In the genomic region with DNA sequence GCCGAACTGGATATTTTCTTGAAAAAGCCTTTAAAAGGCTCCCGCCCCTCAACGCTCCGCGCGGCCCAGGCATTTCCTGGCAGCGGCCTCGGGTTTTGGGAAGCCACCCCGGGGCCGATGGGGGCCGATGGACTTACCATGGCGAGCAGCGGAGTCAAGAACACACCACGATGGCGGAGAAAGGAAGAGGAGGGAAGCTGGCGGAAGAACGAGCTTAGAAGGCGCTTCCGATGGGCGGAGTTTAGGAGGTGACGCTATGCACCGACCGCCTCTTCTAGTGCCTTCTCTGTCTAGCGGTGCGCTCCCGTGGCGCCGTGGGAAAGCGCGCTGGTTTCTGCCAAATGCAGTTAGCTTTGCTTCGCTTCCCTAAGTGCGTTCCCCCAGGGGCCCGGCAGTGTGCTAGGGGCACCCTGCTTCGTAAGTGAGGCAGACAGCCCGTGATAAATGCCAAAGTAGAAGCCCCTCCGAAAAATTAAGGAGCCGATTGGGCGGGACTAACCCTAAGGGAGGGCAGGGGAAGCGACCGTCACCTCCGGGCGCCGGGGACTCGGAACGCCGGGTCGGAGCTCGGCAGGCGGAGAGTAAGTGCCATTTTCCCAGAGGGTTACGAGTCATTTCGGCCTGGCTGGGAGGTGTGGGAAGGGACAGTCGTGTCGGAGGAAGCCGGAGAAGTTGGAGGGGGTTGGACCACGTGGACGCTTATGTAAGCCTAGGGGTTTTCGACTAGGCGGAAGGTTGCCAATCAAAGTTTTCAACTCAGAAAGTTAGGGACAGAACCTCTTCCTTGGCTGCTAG, we compare ENCODE assay signal across 8 cellular contexts. TPM values are rescaled to one million over a fixed set of nuclear protein-coding genes. Genes with fewer than 3 reads are reported as not detected.
A peak's percentile ranks its signal among the peaks of the same experiment; 100 is the strongest.
DNase-seq lines count a peak whose midpoint lies in the region; ATAC-seq and TF ChIP-seq lines count a peak whose summit lies in the region.

A gene (minus strand): TSS at position 194 of the 795 bp plus-strand sequence. CDS start 54 bp downstream, at position 140.

- peak in 1 of 2 donors; percentile 53 for TF ChIP-seq POLR2A in vagina (IDR thresholded peaks at IDR 0.05)

- peaks cover 32% of the 10 kb centered on the region for H3K36me3 Mint-ChIP-seq in T-helper 2 cell treated with Interferon-gamma antibody and Interleukin-4, amounts not matched to agents 5 μg/mL and 100 μg/mL, for 36 hours (ENCODE audit: low read depth)

- peak within 1 kb of the TSS; percentile 96 for H3K27ac Mint-ChIP-seq in T-helper 2 cell treated with Interferon-gamma antibody and Interleukin-4, amounts not matched to agents 5 μg/mL and 100 μg/mL, for 36 hours

- H3K27ac ChIP-seq in ascending aorta (peak within 1 kb of the TSS; percentile 88 to 95), right cardiac atrium (ENCODE audit: low read length) (peak within 1 kb of the TSS; percentile 95), rectal smooth muscle tissue (ENCODE audit: low read depth, low read length) (peak within 1 kb of the TSS; percentile 89), vagina (peak within 1 kb of the TSS; percentile 91)

- peak within 1 kb of the TSS; percentile 59 to 82 for H3K4me3 ChIP-seq in ascending aorta
- peak within 1 kb of the TSS; percentile 93 for H3K4me3 ChIP-seq in right cardiac atrium (ENCODE audit: low read length)
- H3K4me3 ChIP-seq in rectal smooth muscle tissue (ENCODE audit: low read length), result peak within 1 kb of the TSS; percentile 84
- H3K4me3 ChIP-seq in vagina, result peak within 1 kb of the TSS; percentile 47 to 48

- H3K9me3 Mint-ChIP-seq in T-helper 2 cell treated with Interferon-gamma antibody and Interleukin-4, amounts not matched to agents 5 μg/mL and 100 μg/mL, for 36 hours, result no peaks in the 10 kb centered on the region

- no peak for TF ChIP-seq CTCF in ascending aorta (IDR thresholded peaks at IDR 0.05)
- no peak for TF ChIP-seq CTCF in vagina (IDR thresholded peaks at IDR 0.05)

- H3K4me1 ChIP-seq in ascending aorta (peaks cover 2 to 13% of the 10 kb centered on the region in 2 donors), right cardiac atrium (ENCODE audit: control insufficient read depth, insufficient read depth, low read length) (peaks cover 5% of the 10 kb centered on the region), rectal smooth muscle tissue (ENCODE audit: control insufficient read depth, insufficient read depth, low read length) (peaks cover 4% of the 10 kb centered on the region), vagina (peaks cover 36% of the 10 kb centered on the region)

- ATAC-seq in GM18508 (IDR thresholded peaks at IDR 0.05; ENCODE audit: insufficient read depth, unreplicated experiment), result peak; percentile 85
- peak; percentile 91 for ATAC-seq in HG02981 (IDR thresholded peaks at IDR 0.05; ENCODE audit: unreplicated experiment)
- peak; percentile 98 for ATAC-seq in right cardiac atrium

- no peaks in the 10 kb centered on the region for H3K27me3 ChIP-seq in ascending aorta
- H3K27me3 ChIP-seq in right cardiac atrium (ENCODE audit: control insufficient read depth, insufficient read depth), result no peaks in the 10 kb centered on the region
- no peaks in the 10 kb centered on the region for H3K27me3 ChIP-seq in rectal smooth muscle tissue (ENCODE audit: control insufficient read depth, insufficient read depth, low read length)
- no peaks in the 10 kb centered on the region for H3K27me3 ChIP-seq in vagina

- peaks cover 2 to 22% of the 10 kb centered on the region in 2 donors for H3K36me3 ChIP-seq in ascending aorta
- no peaks in the 10 kb centered on the region for H3K36me3 ChIP-seq in rectal smooth muscle tissue (ENCODE audit: control insufficient read depth, insufficient read depth, low read length)
- no peaks in the 10 kb centered on the region for H3K36me3 ChIP-seq in vagina

- peak within 1 kb of the TSS; percentile 38 for H3K9ac ChIP-seq in rectal smooth muscle tissue (ENCODE audit: low read length)

- DNase-seq in NCI-H2029 (lab: John Stamatoyannopoulos, UW) (peak; percentile 83), ascending aorta (ENCODE audit: low spot score in 2 of 2) (peak; percentile 45 to 88), right cardiac atrium (peak; percentile 86 to 93 (median 91)), vagina (ENCODE audit: extremely low spot score in 2 of 2) (peak in 1 of 2 donors; percentile 91)
- DNase-seq in T-helper 2 cell treated with Interferon-gamma antibody and Interleukin-4, amounts not matched to agents 5 μg/mL and 100 μg/mL, for 36 hours (ENCODE audit: low spot score), result peak; percentile 79

- H3K4me1 Mint-ChIP-seq in T-helper 2 cell treated with Interferon-gamma antibody and Interleukin-4, amounts not matched to agents 5 μg/mL and 100 μg/mL, for 36 hours (ENCODE audit: low read depth), result peaks cover 5% of the 10 kb centered on the region

- peak within 1 kb of the TSS; percentile 96 for H3K4me3 Mint-ChIP-seq in T-helper 2 cell treated with Interferon-gamma antibody and Interleukin-4, amounts not matched to agents 5 μg/mL and 100 μg/mL, for 36 hours

- WGBS in right cardiac atrium, result under 1% methylated on average over 58 of the region's 58 CpGs

- H3K27me3 Mint-ChIP-seq in T-helper 2 cell treated with Interferon-gamma antibody and Interleukin-4, amounts not matched to agents 5 μg/mL and 100 μg/mL, for 36 hours (ENCODE audit: low read depth), result no peaks in the 10 kb centered on the region

- intact Hi-C loops in ascending aorta (cut with DNase I) (loop anchor here (1.0 to 5.0 kb wide), 6 partner anchors 61 to 323 kb away; a partner anchor contains a TSS), right cardiac atrium (cut with DNase I) (no loop called here), vagina (cut with DNase I) (no loop called here)

- H3K9me3 ChIP-seq in ascending aorta (no peaks in the 10 kb centered on the region), right cardiac atrium (ENCODE audit: control insufficient read depth, low read length) (no peaks in the 10 kb centered on the region), vagina (no peaks in the 10 kb centered on the region)

RNA-seq across cellular contexts. Expression of the gene that starts here (rescaled TPM):
- 2,929 TPM for total RNA-seq in ascending aorta
- total RNA-seq in right cardiac atrium, result 1,000 to 10,000 TPM; 1,125 to 1,239 (median 1,186) TPM
- polyA plus RNA-seq in right cardiac atrium, result 4,509 TPM
- total RNA-seq in vagina, result 1,813 TPM
